19 cellular contexts compared by ENCODE assay signal in the genomic region with DNA sequence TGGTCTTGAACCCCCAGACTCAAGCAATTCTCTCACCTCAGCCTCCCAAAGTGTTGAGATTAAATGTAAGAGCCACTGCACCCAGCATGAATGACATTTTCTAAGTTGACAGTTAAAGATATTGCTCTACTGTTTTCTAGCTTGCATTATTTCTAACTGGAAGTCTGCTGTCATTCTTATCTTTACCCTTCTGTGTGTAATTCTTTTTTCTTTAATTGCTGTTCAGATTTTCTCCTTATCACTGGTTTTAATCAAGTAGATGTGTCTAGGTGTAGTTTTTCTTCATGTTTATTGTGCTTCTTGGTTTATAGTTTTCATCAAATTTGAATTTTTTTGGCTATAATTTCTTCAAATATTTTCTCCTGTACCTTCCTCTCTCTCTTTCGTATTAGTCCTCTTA. TPM values are rescaled to one million over a fixed set of nuclear protein-coding genes. Genes with fewer than 3 reads are reported as not detected.
DNase-seq lines count a peak whose midpoint lies in the region; ATAC-seq, FAIRE-seq and TF ChIP-seq lines count a peak whose summit lies in the region.
"Had no signal": no experiment of that assay in that cellular context is flagged by ENCODE, and none has a peak within 500 bp of the region (broad histone marks: within the 10 kb centered on the region; RNA-seq: fewer than 3 reads in every experiment).

No MANE protein-coding gene starts in this region.

- H3K36me3 Mint-ChIP-seq in activated naive CD4-positive, alpha-beta T cell treated with anti-CD3 and anti-CD28 coated beads, Interleukin-2, amount 50 U/mL, for 24 hours: peaks cover 27% of the 10 kb centered on the region
- H3K36me3 Mint-ChIP-seq in activated naive CD4-positive, alpha-beta T cell treated with anti-CD3 and anti-CD28 coated beads for 36 hours (ENCODE audit: low read depth): peaks cover 26% of the 10 kb centered on the region
- peaks cover 19% of the 10 kb centered on the region for H3K36me3 Mint-ChIP-seq in natural killer cell

- no peak overlapping the region for H2AFZ ChIP-seq in K562 (ENCODE audit: low read depth, low read length)

- in situ Hi-C loops in K562 (cut with MboI): no loop called here

- H3K9me1 ChIP-seq in K562 (ENCODE audit: control insufficient read depth, insufficient read depth, low read length): no peaks in the 10 kb centered on the region

- WGBS in K562 (ENCODE audit: insufficient coverage, low coverage, missing lambda C conversion rate): 27% methylated on average over 1 of the region's 1 CpG

- FAIRE-seq in K562 (lab: Jason Lieb, UNC): no peak

- H3K4me1 ChIP-seq in HEK293 (ENCODE audit: control insufficient read depth, insufficient read depth, low read length) (no peaks in the 10 kb centered on the region), K562 (replicated peaks in 1 of 2; ENCODE audit: control insufficient read depth in 2 of 2, insufficient read depth in 2 of 2, low read length in 2 of 2) (peaks cover 0 to 5% of the 10 kb centered on the region in 2 experiments; a peak in 1 of 5 replicates)

- DNase-seq in activated naive CD4-positive, alpha-beta T cell treated with anti-CD3 and anti-CD28 coated beads for 36 hours: no peak
- DNase-seq in K562 (ENCODE audit: extremely low read depth in 1 of 4, low spot score in 3 of 4): no peak
- no peak for DNase-seq in natural killer cell
- DNase-seq in NOMO-1 (lab: John Stamatoyannopoulos, UW; ENCODE audit: unreplicated experiment in 2 of 2): no peak
- DNase-seq in activated CD4-positive, alpha-beta T cell treated with anti-CD3 and anti-CD28 coated beads, Interleukin-2, amount 50 U/mL, for 48 hours: no peak
- DNase-seq in medulla oblongata (ENCODE audit: extremely low spot score): no peak
- DNase-seq: 8988T; AML-193; Calu3; CD4-positive, CD25-positive, alpha-beta regulatory T cell; DMS 273 treated with DMSO at 0.1 percent for 48 hours; DMS79; HCEC 1CT; IMR-90 had no signal

- CTCF ChIA-PET in activated naive CD4-positive, alpha-beta T cell treated with anti-CD3 and anti-CD28 coated beads for 36 hours (lab: Charles Lee): interaction anchor here (1.2 to 1.6 kb wide), 2 partner anchors 14 to 64 kb away, joined by 3 to 4 read pairs; no protein-coding TSS in a partner anchor
- CTCF ChIA-PET in HEK293 (lab: Yijun Ruan, JAX): interaction anchor here (1.1 kb wide), 1 partner anchor 587 kb away, joined by 3 read pairs; no protein-coding TSS in a partner anchor
- CTCF ChIA-PET in K562 (lab: Yijun Ruan, JAX; ENCODE audit: low intra/inter-chr PET ratio): no interaction called here

- no peak for TF ChIP-seq EP300 in K562 (IDR thresholded peaks at IDR 0.05; ENCODE audit: low read length)

- no peak overlapping the region for H3K27ac ChIP-seq in HEK293 (ENCODE audit: extremely low read depth, low read depth, low read length)
- H3K27ac ChIP-seq in K562 (ENCODE audit: extremely low read depth, low read depth, low read length): no peak overlapping the region
- H3K27ac ChIP-seq: BLaER1 treated with 17β-estradiol and CSF1 and Interleukin-3, amounts not matched to agents 10 nM and 100 nM had no signal

- H3K79me2 ChIP-seq in K562 (ENCODE audit: control insufficient read depth, insufficient read depth, low read length): no peaks in the 10 kb centered on the region

- peaks cover 8% of the 10 kb centered on the region for H3K9me3 Mint-ChIP-seq in activated naive CD4-positive, alpha-beta T cell treated with anti-CD3 and anti-CD28 coated beads, Interleukin-2, amount 50 U/mL, for 24 hours
- peaks cover 27% of the 10 kb centered on the region for H3K9me3 Mint-ChIP-seq in activated naive CD4-positive, alpha-beta T cell treated with anti-CD3 and anti-CD28 coated beads for 36 hours
- H3K9me3 Mint-ChIP-seq in natural killer cell: peaks cover 2 to 11% of the 10 kb centered on the region in 2 donors

- no peak for TF ChIP-seq POLR2A in K562 (conservative IDR thresholded peaks at IDR 0.05)

- H3K9me3 ChIP-seq in HEK293 (ENCODE audit: control insufficient read depth, insufficient read depth, low read depth, low read length): no peaks in the 10 kb centered on the region
- H3K9me3 ChIP-seq in K562 (replicated peaks; ENCODE audit: control insufficient read depth, insufficient read depth, low read depth, low read length): 0 out of 2 replicates have a peak, but pooled peaks cover 9% of the 10 kb centered on the region

- H4K20me1 ChIP-seq in K562 (replicated peaks; ENCODE audit: control insufficient read depth, insufficient read depth, low read length): no peaks in the 10 kb centered on the region
- H4K20me1 ChIP-seq: BLaER1 treated with 17β-estradiol and CSF1 and Interleukin-3, amounts not matched to agents 10 nM and 100 nM had no signal

- BruUV-seq in K562 (replicated peaks; lab: Mats Ljungman, UMichigan): no TSS peak

- no peaks in the 10 kb centered on the region for H3K36me3 ChIP-seq in HEK293 (ENCODE audit: control insufficient read depth in 2 of 2, insufficient read depth in 1 of 2, low read length in 2 of 2)
- no peaks in the 10 kb centered on the region for H3K36me3 ChIP-seq in K562 (ENCODE audit: control insufficient read depth, insufficient read depth, low read length)

- no peak for ATAC-seq in K562
- no peak for ATAC-seq in natural killer cell

- H3K4me3 ChIP-seq in HEK293 (ENCODE audit: low read depth, low read length) (no peak overlapping the region), K562 (no peak overlapping the region)

- peaks cover 68% of the 10 kb centered on the region for H3K4me1 Mint-ChIP-seq in activated naive CD4-positive, alpha-beta T cell treated with anti-CD3 and anti-CD28 coated beads, Interleukin-2, amount 50 U/mL, for 24 hours
- H3K4me1 Mint-ChIP-seq in activated naive CD4-positive, alpha-beta T cell treated with anti-CD3 and anti-CD28 coated beads for 36 hours (ENCODE audit: low read depth): peaks cover 47% of the 10 kb centered on the region
- peaks cover 44 to 56% of the 10 kb centered on the region in 2 donors for H3K4me1 Mint-ChIP-seq in natural killer cell

- TF ChIP-seq CTCF in HEK293 (tag by site-specific recombination; IDR thresholded peaks at IDR 0.05): no peak
- TF ChIP-seq CTCF in K562 (IDR thresholded peaks at IDR 0.05 in 2 of 3, conservative IDR thresholded peaks at IDR 0.05 in 1 of 3; ENCODE audit: insufficient read depth in 2 of 3, low read depth in 1 of 3, low read length in 3 of 3): no peak
- no peak for TF ChIP-seq CTCF in natural killer cell (IDR thresholded peaks at IDR 0.05)

- TF ChIP-seq RAD21 in K562 (CRISPR knock-in tag; conservative IDR thresholded peaks at IDR 0.05 in 1 of 2, IDR thresholded peaks at IDR 0.05 in 1 of 2): no peak

- intact Hi-C loops in activated naive CD4-positive, alpha-beta T cell treated with anti-CD3 and anti-CD28 coated beads for 36 hours (cut with micrococcal nuclease): no loop called here
- intact Hi-C loops in K562 (cut with micrococcal nuclease): no loop called here
- intact Hi-C loops in natural killer cell (cut with micrococcal nuclease): no loop called here

- POLR2A ChIA-PET in HEK293 (lab: Yijun Ruan, JAX) (interaction anchor here (0.5 kb wide), 1 partner anchor 24 kb away, joined by 3 read pairs; no protein-coding TSS in a partner anchor), K562 (lab: Yijun Ruan, JAX) (no interaction called here)

- H3K4me3 Mint-ChIP-seq in activated naive CD4-positive, alpha-beta T cell treated with anti-CD3 and anti-CD28 coated beads, Interleukin-2, amount 50 U/mL, for 24 hours: no peak overlapping the region
- H3K4me3 Mint-ChIP-seq in activated naive CD4-positive, alpha-beta T cell treated with anti-CD3 and anti-CD28 coated beads for 36 hours: no peak overlapping the region
- H3K4me3 Mint-ChIP-seq in natural killer cell: no peak overlapping the region

- no peak overlapping the region for H3K9ac ChIP-seq in K562 (ENCODE audit: insufficient read depth in 1 of 2, low read depth in 2 of 2, low read length in 2 of 2)
- H3K9ac ChIP-seq: BLaER1 treated with 17β-estradiol and CSF1 and Interleukin-3, amounts not matched to agents 10 nM and 100 nM had no signal

- no peak overlapping the region for H3K4me2 ChIP-seq in K562 (ENCODE audit: insufficient read depth, low read length)
- H3K4me2 ChIP-seq: BLaER1 treated with 17β-estradiol and CSF1 and Interleukin-3, amounts not matched to agents 10 nM and 100 nM had no signal

- no peaks in the 10 kb centered on the region; a peak in 1 of 5 replicates for H3K27me3 ChIP-seq in K562 (ENCODE audit: control insufficient read depth in 2 of 2, insufficient read depth in 2 of 2, low read length in 2 of 2)
- H3K27me3 ChIP-seq: BLaER1 treated with 17β-estradiol and CSF1 and Interleukin-3, amounts not matched to agents 10 nM and 100 nM had no signal

- no peaks in the 10 kb centered on the region for H3K27me3 Mint-ChIP-seq in activated naive CD4-positive, alpha-beta T cell treated with anti-CD3 and anti-CD28 coated beads, Interleukin-2, amount 50 U/mL, for 24 hours
- no peaks in the 10 kb centered on the region for H3K27me3 Mint-ChIP-seq in activated naive CD4-positive, alpha-beta T cell treated with anti-CD3 and anti-CD28 coated beads for 36 hours (ENCODE audit: low read depth)
- H3K27me3 Mint-ChIP-seq in natural killer cell (ENCODE audit: low read depth in 2 of 2): no peaks in the 10 kb centered on the region

- peak overlapping the region; percentile 14 for H3K27ac Mint-ChIP-seq in activated naive CD4-positive, alpha-beta T cell treated with anti-CD3 and anti-CD28 coated beads, Interleukin-2, amount 50 U/mL, for 24 hours
- H3K27ac Mint-ChIP-seq in activated naive CD4-positive, alpha-beta T cell treated with anti-CD3 and anti-CD28 coated beads for 36 hours: no peak overlapping the region
- peak overlapping the region; percentile 5 to 78 for H3K27ac Mint-ChIP-seq in natural killer cell

RNA-seq across cellular contexts. Expression of a gene that starts 4.9 kb away (rescaled TPM):
- 1 to 10 TPM; 3.6 to 5.1 TPM for total RNA-seq in activated naive CD4-positive, alpha-beta T cell treated with anti-CD3 and anti-CD28 coated beads for 36 hours
- total RNA-seq in K562 (2011; cell fraction: chromatin; rRNA removed; ENCODE audit: low replicate concordance): 0.51 and 2.6 TPM in 2 replicates
- total RNA-seq in K562 (2011; cell fraction: nucleolus; rRNA removed): 0.50 and 1.3 TPM in 2 replicates
- 0.99 and 1.8 TPM in 2 replicates for total RNA-seq in K562 (2011; cell fraction: nucleoplasm; rRNA removed)
- total RNA-seq in K562 (2014; rRNA removed) (0.05 and 0.08 TPM in 2 replicates), K562 (2014; rRNA removed; fragmentation: Illumina TruSeq; extraction: Trizol) (0.11 and 0.45 TPM in 2 replicates), K562 (2015; rRNA removed; fragmentation: Illumina TruSeq; extraction: Trizol) (0.19 and 0.40 TPM in 2 replicates), K562 (2021) (0.38 and 0.45 TPM in 2 replicates), natural killer cell (100 to 1,000 TPM; 164 to 199 (median 198) TPM)
- polyA plus RNA-seq in K562 (2011; rRNA removed) (0.22 TPM in 1 of 2 replicates, not detected in the other), K562 (2014; fragmentation: Illumina TruSeq; extraction: Trizol) (0.18 and 0.29 TPM in 2 replicates), K562 (2014; fragmentation: Nextera tagmentation; extraction: Ambion mirVana) (under 1 TPM; 0.08 to 0.10 TPM), K562 (2014; rRNA removed) (0.13 and 0.61 TPM in 2 replicates)
- 0.12 TPM in 1 of 2 replicates, not detected in the other for polyA plus RNA-seq in K562 (2011; cell fraction: cytosol; rRNA removed)
- polyA plus RNA-seq in K562 (2011; cell fraction: nucleus; rRNA removed): 0.03 and 0.44 TPM in 2 replicates
- 0.30 and 0.42 TPM in 2 replicates for polyA plus RNA-seq in K562 (2012)
- polyA minus RNA-seq in K562 (2011; rRNA and poly(A)+ RNA removed): 0.12 and 0.14 TPM in 2 replicates
- not detected in 2 replicates for polyA minus RNA-seq in K562 (2011; cell fraction: cytosol; rRNA and poly(A)+ RNA removed)
- 0.13 TPM in 1 of 2 replicates, not detected in the other for polyA minus RNA-seq in K562 (2011; cell fraction: nucleus; rRNA and poly(A)+ RNA removed)
- total RNA-seq: G401, H4, IMR-90 had no signal

RNA-seq across cellular contexts. Expression of a gene that starts 18.3 kb away (rescaled TPM):
- total RNA-seq in activated naive CD4-positive, alpha-beta T cell treated with anti-CD3 and anti-CD28 coated beads for 36 hours: 10 to 100 TPM; 22.3 to 24.5 TPM
- 1.5 and 5.0 TPM in 2 replicates for total RNA-seq in K562 (2011; cell fraction: chromatin; rRNA removed; ENCODE audit: low replicate concordance)
- 1.2 TPM in 2 replicates for total RNA-seq in K562 (2011; cell fraction: nucleolus; rRNA removed)
- 2.9 and 4.2 TPM in 2 replicates for total RNA-seq in K562 (2011; cell fraction: nucleoplasm; rRNA removed)
- total RNA-seq in K562 (2014; rRNA removed): 3.0 and 4.1 TPM in 2 replicates
- 6.0 and 7.0 TPM in 2 replicates for total RNA-seq in K562 (2014; rRNA removed; fragmentation: Illumina TruSeq; extraction: Trizol)
- total RNA-seq in K562 (2015; rRNA removed; fragmentation: Illumina TruSeq; extraction: Trizol): 6.0 and 6.5 TPM in 2 replicates
- 6.2 and 6.6 TPM in 2 replicates for total RNA-seq in K562 (2021)
- polyA plus RNA-seq in K562 (2011; rRNA removed): 1.0 and 2.3 TPM in 2 replicates
- 0.97 and 1.0 TPM in 2 replicates for polyA plus RNA-seq in K562 (2011; cell fraction: cytosol; rRNA removed)
- polyA plus RNA-seq in K562 (2011; cell fraction: nucleus; rRNA removed): 0.59 and 0.94 TPM in 2 replicates
- 3.8 and 6.1 TPM in 2 replicates for polyA plus RNA-seq in K562 (2012)
- polyA plus RNA-seq in K562 (2014; fragmentation: Illumina TruSeq; extraction: Trizol): 4.9 and 6.0 TPM in 2 replicates
- 1 to 10 TPM; 2.3 to 2.5 TPM for polyA plus RNA-seq in K562 (2014; fragmentation: Nextera tagmentation; extraction: Ambion mirVana)
- 3.0 and 3.4 TPM in 2 replicates for polyA plus RNA-seq in K562 (2014; rRNA removed)
- 2.0 and 2.8 TPM in 2 replicates for polyA minus RNA-seq in K562 (2011; rRNA and poly(A)+ RNA removed)
- 1.9 and 2.5 TPM in 2 replicates for polyA minus RNA-seq in K562 (2011; cell fraction: cytosol; rRNA and poly(A)+ RNA removed)
- polyA minus RNA-seq in K562 (2011; cell fraction: nucleus; rRNA and poly(A)+ RNA removed): 0.54 and 0.56 TPM in 2 replicates
- total RNA-seq in natural killer cell: 10 to 100 TPM; 40.8 to 61.0 (median 51.8) TPM

RNA-seq across cellular contexts. Expression of a gene that starts 18.3 kb away (rescaled TPM):
- total RNA-seq in activated naive CD4-positive, alpha-beta T cell treated with anti-CD3 and anti-CD28 coated beads for 36 hours: 10 to 100 TPM; 20.4 to 21.1 TPM
- total RNA-seq in K562 (2011; cell fraction: chromatin; rRNA removed; ENCODE audit: low replicate concordance): 2.4 and 4.9 TPM in 2 replicates
- total RNA-seq in K562 (2011; cell fraction: nucleolus; rRNA removed): 1.1 and 1.2 TPM in 2 replicates
- total RNA-seq in K562 (2011; cell fraction: nucleoplasm; rRNA removed): 1.7 and 3.3 TPM in 2 replicates
- total RNA-seq in K562 (2014; rRNA removed) (2.7 and 2.8 TPM in 2 replicates), K562 (2014; rRNA removed; fragmentation: Illumina TruSeq; extraction: Trizol) (3.1 and 3.9 TPM in 2 replicates), K562 (2015; rRNA removed; fragmentation: Illumina TruSeq; extraction: Trizol) (3.8 TPM in 2 replicates), K562 (2021) (3.1 and 3.4 TPM in 2 replicates), natural killer cell (10 to 100 TPM; 23.8 to 41.1 (median 38.5) TPM)
- polyA plus RNA-seq in K562 (2011; rRNA removed) (1.5 and 3.9 TPM in 2 replicates), K562 (2014; fragmentation: Illumina TruSeq; extraction: Trizol) (4.4 and 4.8 TPM in 2 replicates), K562 (2014; fragmentation: Nextera tagmentation; extraction: Ambion mirVana) (1 to 10 TPM; 2.1 to 3.2 TPM), K562 (2014; rRNA removed) (3.5 and 3.8 TPM in 2 replicates)
- 1.2 and 1.8 TPM in 2 replicates for polyA plus RNA-seq in K562 (2011; cell fraction: cytosol; rRNA removed)
- 1.4 and 2.3 TPM in 2 replicates for polyA plus RNA-seq in K562 (2011; cell fraction: nucleus; rRNA removed)
- 2.9 and 4.9 TPM in 2 replicates for polyA plus RNA-seq in K562 (2012)
- 1.5 and 2.4 TPM in 2 replicates for polyA minus RNA-seq in K562 (2011; rRNA and poly(A)+ RNA removed)
- polyA minus RNA-seq in K562 (2011; cell fraction: cytosol; rRNA and poly(A)+ RNA removed): 0.46 and 0.76 TPM in 2 replicates
- polyA minus RNA-seq in K562 (2011; cell fraction: nucleus; rRNA and poly(A)+ RNA removed): 0.44 and 0.54 TPM in 2 replicates

Comparison
In these comparisons a context has a peak if more than half of its experiments do, and no peak if none do; other contexts are left out.
1. RNA of a gene that starts 4.9 kb away (total RNA-seq): 164 to 199 TPM in natural killer cell; 3.6 to 5.1 TPM in activated naive CD4-positive, alpha-beta T cell treated with anti-CD3 and anti-CD28 coated beads for 36 hours and 0.05 to 2.6 TPM in K562; every median in the first group is over 10 times any median in the second.